In genomic region chr16:24897522-24897921, GRCh38 we compare ENCODE assay signal across 1 cellular context.
TF ChIP-seq lines count a peak whose summit lies in the region.

No MANE protein-coding gene starts in this region.

TF ChIP-seq in K562, 482 proteins besides CTCF, POLR2A, EP300 and RAD21 (continued from another document):
- peak; percentile 10 for TF ChIP-seq ZNF280A (IDR thresholded peaks at IDR 0.05; ENCODE audit: low read depth, partially characterized antibody)
